ENCODE assay signal across 9 cellular contexts in the genomic region with DNA sequence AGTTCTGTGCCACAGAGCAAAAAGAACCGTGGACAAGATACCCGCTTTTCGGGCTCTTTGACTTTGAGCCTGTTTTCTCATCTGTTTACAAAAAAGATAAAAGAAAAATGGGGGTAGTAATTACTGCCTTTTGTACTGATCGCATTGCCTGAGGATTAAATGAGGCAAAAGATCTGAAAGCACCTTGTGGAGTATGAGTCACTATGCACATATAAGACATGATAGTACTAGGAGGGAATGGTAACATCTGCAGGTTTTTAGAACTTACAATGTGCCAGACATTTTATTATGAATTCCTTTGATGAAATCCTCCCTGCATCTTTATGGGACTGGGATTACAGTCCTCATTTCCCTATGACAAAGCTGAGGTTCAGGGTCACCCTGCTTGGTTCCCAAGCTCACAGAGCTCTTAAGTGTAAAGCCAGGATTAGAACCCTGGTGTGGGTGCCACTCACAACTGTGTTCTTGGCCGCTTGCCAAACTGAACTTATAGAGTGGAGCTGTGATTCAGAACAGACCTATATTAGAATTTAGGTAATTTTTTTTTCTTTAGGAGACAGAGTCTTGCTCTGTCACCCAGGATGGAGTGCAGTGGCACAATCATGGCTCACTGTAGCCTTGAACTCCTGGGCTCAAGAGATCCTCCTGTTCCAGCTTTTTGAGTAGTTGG.
DNase-seq lines count a peak whose midpoint lies in the region; ATAC-seq lines count a peak whose summit lies in the region.
"Had no signal": no experiment of that assay in that cellular context is flagged by ENCODE, and none has a peak within 500 bp of the region (broad histone marks: within the 10 kb centered on the region; RNA-seq: fewer than 3 reads in every experiment).

No MANE protein-coding gene starts in this region.

- H3K9me3 ChIP-seq in HAP-1, result no peaks in the 10 kb centered on the region
- H3K9me3 ChIP-seq: breast epithelium had no signal

- no peaks in the 10 kb centered on the region for H3K27me3 ChIP-seq in HAP-1 (ENCODE audit: low read depth)
- H3K27me3 ChIP-seq: breast epithelium had no signal

- no peaks in the 10 kb centered on the region for H3K36me3 ChIP-seq in HAP-1 (replicated peaks)
- H3K36me3 ChIP-seq: breast epithelium had no signal

- no peak for ATAC-seq in HG03175 (IDR thresholded peaks at IDR 0.05; ENCODE audit: unreplicated experiment)
- ATAC-seq in HG02870 (IDR thresholded peaks at IDR 0.05; ENCODE audit: unreplicated experiment), result no peak
- ATAC-seq in GM21786 (IDR thresholded peaks at IDR 0.05; ENCODE audit: unreplicated experiment), result no peak

- H3K4me1 ChIP-seq in HAP-1, result peaks cover 10% of the 10 kb centered on the region; the same call in 1 of the 2 replicates

- in situ Hi-C loops in HAP-1 (cut with MboI; ENCODE audit: low sequenced_read_pairs), result no loop called here

- DNase-seq in HAP-1 (ENCODE audit: low spot score in 2 of 2) (peak; percentile 27 to 41), T-helper 9 cell (peak; percentile 7), iPS-NIHi11 (ENCODE audit: low spot score) (no peak)
- peak; percentile 26 for DNase-seq in effector CD4-positive, alpha-beta T cell
- DNase-seq in stimulated activated CD4-positive, alpha-beta T cell treated with anti-CD3 and anti-CD28 coated beads, Interleukin-4, amount 100 ng/mL, for 1 hour, result peak; percentile 59

- no peak overlapping the region for H3K4me3 ChIP-seq in HAP-1
